ENCODE assay signal across 35 cellular contexts in the genomic region with DNA sequence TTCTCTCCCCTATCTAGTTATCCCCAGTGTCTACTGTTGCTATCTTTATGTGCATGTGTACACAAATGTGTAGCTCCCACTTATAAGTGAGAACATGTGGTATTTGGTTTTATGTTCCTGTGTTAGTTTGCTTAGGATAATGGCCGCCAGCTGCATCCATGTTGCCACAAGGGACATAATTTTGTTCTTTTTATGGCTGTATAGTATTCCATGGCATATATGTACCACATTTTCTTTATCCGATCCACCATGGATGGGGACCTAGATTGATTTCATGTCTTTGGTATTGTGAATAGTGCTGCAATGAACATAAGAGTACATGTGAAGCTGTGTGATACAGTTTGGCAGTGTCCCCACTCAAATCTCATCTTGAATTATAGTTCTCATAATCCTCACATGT.
"Had no signal": no experiment of that assay in that cellular context is flagged by ENCODE, and none has a peak within 500 bp of the region (broad histone marks: within the 10 kb centered on the region; RNA-seq: fewer than 3 reads in every experiment).

No MANE protein-coding gene starts in this region.

- H3K27me3 ChIP-seq: MG63 had no signal

- H3K9me3 ChIP-seq: MG63 had no signal

- H3K27ac ChIP-seq: KMS-11 had no signal

- H3K9ac ChIP-seq: KMS-11 had no signal

- H3K36me3 ChIP-seq: MG63 had no signal

- DNase-seq: Karpas-422, Kasumi-1, MG63, MM.1S, MV-4-11, NCI-H1048, NCI-H1092, NCI-H1092 treated with DMSO at 0.1 percent for 48 hours, NCI-H1105, NCI-H1105 treated with DMSO at 0.1 percent for 48 hours, NCI-H1417, NCI-H1417 treated with DMSO at 0.1 percent for 48 hours, NCI-H1436, NCI-H1436 treated with DMSO at 0.1 percent for 48 hours, NCI-H146, NCI-H1694, NCI-H1694 treated with DMSO at 0.1 percent for 48 hours, NCI-H187, NCI-H187 treated with DMSO at 0.1 percent for 48 hours, NCI-H1930, NCI-H2029, NCI-H2029 treated with DMSO at 0.1 percent for 48 hours, NCI-H2081, NCI-H2081 treated with DMSO at 0.1 percent for 48 hours, NCI-H2107, NCI-H2171, NCI-H2171 treated with DMSO at 0.1 percent for 48 hours, NCI-H2227 treated with DMSO at 0.1 percent for 48 hours, NCI-H226, NCI-H345, NCI-H446, NCI-H446 treated with DMSO at 0.1 percent for 48 hours, NCI-H510A, NCI-H510A treated with DMSO at 0.1 percent for 48 hours had no signal

- H3K4me2 ChIP-seq: KMS-11 had no signal

- H3K4me3 ChIP-seq: MG63 had no signal
